ENCODE assay signal across 13 cellular contexts in the genomic region with DNA sequence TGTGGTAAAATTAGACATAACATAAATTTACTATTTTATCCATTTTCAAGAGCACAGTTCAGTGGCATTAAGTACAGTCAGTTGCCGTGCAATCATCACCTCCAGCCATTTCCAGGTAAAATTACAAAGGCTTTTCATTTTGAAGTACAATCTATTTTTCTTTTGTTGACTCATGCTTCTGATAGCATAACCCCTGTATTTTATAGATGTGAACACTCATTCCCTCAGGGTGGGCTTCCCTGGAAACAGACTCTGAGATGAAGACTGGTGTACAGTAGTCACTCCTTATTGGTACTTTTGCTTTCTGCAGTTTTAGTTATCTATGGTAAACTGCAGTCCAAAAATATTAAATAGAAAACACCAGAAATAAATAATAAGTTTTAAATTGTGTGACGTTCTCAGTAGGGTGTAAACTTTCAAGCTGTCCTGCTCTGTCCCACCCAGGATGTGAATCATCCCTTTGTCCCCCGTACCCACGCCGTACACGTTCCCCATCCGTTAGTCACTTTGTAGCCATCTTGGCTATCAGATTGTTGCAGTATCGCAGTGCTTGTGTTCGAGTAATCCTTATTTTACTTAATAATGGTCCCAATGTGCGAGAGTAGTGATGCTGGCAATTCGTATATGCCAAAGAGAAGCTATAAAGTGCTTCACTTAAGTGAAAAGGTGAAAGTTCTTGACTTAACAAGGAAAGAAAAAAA. TPM values are rescaled to one million over a fixed set of nuclear protein-coding genes. Genes with fewer than 3 reads are reported as not detected.
A peak's percentile ranks its signal among the peaks of the same experiment; 100 is the strongest.
DNase-seq lines count a peak whose midpoint lies in the region; ATAC-seq, FAIRE-seq and TF ChIP-seq lines count a peak whose summit lies in the region.
"Had no signal": no experiment of that assay in that cellular context is flagged by ENCODE, and none has a peak within 500 bp of the region (broad histone marks: within the 10 kb centered on the region; RNA-seq: fewer than 3 reads in every experiment).

No MANE protein-coding gene starts in this region.

- ATAC-seq in K562 (peak; percentile 68; the same call in 2 of the 3 replicates), GM21390 (IDR thresholded peaks at IDR 0.05; ENCODE audit: unreplicated experiment) (no peak)

- H3K36me3 ChIP-seq in K562 (ENCODE audit: control insufficient read depth, insufficient read depth, low read length) (no peaks in the 10 kb centered on the region), uterus (no peaks in the 10 kb centered on the region)
- H3K36me3 ChIP-seq: BLaER1, sigmoid colon had no signal

- no peak overlapping the region for H3K9ac ChIP-seq in K562 (ENCODE audit: insufficient read depth in 1 of 2, low read depth in 2 of 2, low read length in 2 of 2)
- H3K9ac ChIP-seq: BLaER1 had no signal

- no peak for TF ChIP-seq RAD21 in K562 (CRISPR knock-in tag; conservative IDR thresholded peaks at IDR 0.05 in 1 of 2, IDR thresholded peaks at IDR 0.05 in 1 of 2)

- intact Hi-C loops in K562 (cut with micrococcal nuclease) (no loop called here), uterus (cut with DNase I; ENCODE audit: low total_unique reads) (no loop called here)

- no TSS peak for BruUV-seq in K562 (replicated peaks; lab: Mats Ljungman, UMichigan)

- H3K4me2 ChIP-seq in K562 (ENCODE audit: insufficient read depth, low read length): no peak overlapping the region
- H3K4me2 ChIP-seq: BLaER1 had no signal

- H3K4me1 ChIP-seq in K562 (replicated peaks in 1 of 2; ENCODE audit: control insufficient read depth in 2 of 2, insufficient read depth in 2 of 2, low read length in 2 of 2): peaks cover 4 to 15% of the 10 kb centered on the region in 2 experiments; a peak in 3 of 5 replicates
- no peaks in the 10 kb centered on the region for H3K4me1 ChIP-seq in uterus
- H3K4me1 ChIP-seq: BLaER1, sigmoid colon had no signal

- H3K9me1 ChIP-seq in K562 (ENCODE audit: control insufficient read depth, insufficient read depth, low read length): no peaks in the 10 kb centered on the region

- DNase-seq in EH (ENCODE audit: low read depth): peak; percentile 94
- peak; percentile 17 for DNase-seq in NCI-H2227 (lab: John Stamatoyannopoulos, UW; ENCODE audit: unreplicated experiment)
- DNase-seq in K562 (ENCODE audit: extremely low read depth in 1 of 4, low spot score in 3 of 4): peak in 1 of 4 experiments; percentile 55
- no peak for DNase-seq in uterus
- no peak for DNase-seq in NOMO-1 (lab: John Stamatoyannopoulos, UW; ENCODE audit: unreplicated experiment in 2 of 2)
- DNase-seq in ecto neural progenitor cell (ENCODE audit: low spot score): no peak
- DNase-seq: activated CD4-positive, alpha-beta T cell treated with anti-CD3 and anti-CD28 coated beads, Interleukin-2, amount 50 U/mL, for 48 hours; left ventricle myocardium superior; sigmoid colon had no signal

- H4K20me1 ChIP-seq in K562 (replicated peaks; ENCODE audit: control insufficient read depth, insufficient read depth, low read length): no peaks in the 10 kb centered on the region
- H4K20me1 ChIP-seq: BLaER1 had no signal

- 12% methylated on average over 11 of the region's 11 CpGs for WGBS in K562 (ENCODE audit: insufficient coverage, low coverage, missing lambda C conversion rate)

- no peaks in the 10 kb centered on the region for H3K27me3 ChIP-seq in K562 (ENCODE audit: control insufficient read depth in 2 of 2, insufficient read depth in 2 of 2, low read length in 2 of 2)
- H3K27me3 ChIP-seq in layer of hippocampus (ENCODE audit: control insufficient read depth, insufficient read depth, low read length): no peaks in the 10 kb centered on the region
- H3K27me3 ChIP-seq in uterus: no peaks in the 10 kb centered on the region
- H3K27me3 ChIP-seq: BLaER1, sigmoid colon had no signal

- FAIRE-seq in K562 (lab: Jason Lieb, UNC): no peak
- FAIRE-seq: endothelial cell of umbilical vein had no signal

- POLR2A ChIA-PET in K562 (lab: Yijun Ruan, JAX): no interaction called here

- no peaks in the 10 kb centered on the region for H3K79me2 ChIP-seq in K562 (ENCODE audit: control insufficient read depth, insufficient read depth, low read length)

- TF ChIP-seq EP300 in K562 (IDR thresholded peaks at IDR 0.05; ENCODE audit: low read length): no peak

- in situ Hi-C loops in K562 (cut with MboI): no loop called here

- H3K4me3 ChIP-seq in K562: no peak overlapping the region
- no peak overlapping the region for H3K4me3 ChIP-seq in uterus
- H3K4me3 ChIP-seq: BLaER1, sigmoid colon had no signal

- H3K9me3 ChIP-seq in K562 (replicated peaks; ENCODE audit: control insufficient read depth, insufficient read depth, low read depth, low read length) (no peaks in the 10 kb centered on the region), uterus (no peaks in the 10 kb centered on the region)
- H3K9me3 ChIP-seq: sigmoid colon had no signal

- TF ChIP-seq CTCF in K562 (IDR thresholded peaks at IDR 0.05 in 2 of 3, conservative IDR thresholded peaks at IDR 0.05 in 1 of 3; ENCODE audit: insufficient read depth in 2 of 3, low read depth in 1 of 3, low read length in 3 of 3): no peak
- TF ChIP-seq CTCF in uterus (IDR thresholded peaks at IDR 0.05): no peak

- TF ChIP-seq POLR2A in K562 (conservative IDR thresholded peaks at IDR 0.05) (no peak), uterus (IDR thresholded peaks at IDR 0.05) (no peak)

- H3K27ac ChIP-seq in K562 (ENCODE audit: extremely low read depth, low read depth, low read length): no peak overlapping the region
- peak overlapping the region; percentile 10 for H3K27ac ChIP-seq in layer of hippocampus (ENCODE audit: low read depth, low read length)
- no peak overlapping the region for H3K27ac ChIP-seq in uterus
- H3K27ac ChIP-seq: BLaER1, sigmoid colon had no signal

- CTCF ChIA-PET in K562 (lab: Yijun Ruan, JAX; ENCODE audit: low intra/inter-chr PET ratio): no interaction called here

- H2AFZ ChIP-seq in K562 (ENCODE audit: low read depth, low read length): peak overlapping the region; percentile 29; the same call in 1 of the 2 replicates

TF ChIP-seq in K562, 482 proteins besides CTCF, POLR2A, EP300 and RAD21 (continues in another document):
- TF ChIP-seq JUN (IDR thresholded peaks at IDR 0.05; ENCODE audit: borderline replicate concordance, low read depth, low read length) (peak; percentile 31; the same call in 1 of the 2 replicates), JUN (CRISPR knock-in tag; IDR thresholded peaks at IDR 0.05; ENCODE audit: borderline replicate concordance) (no peak), FOSL1 (tag; conservative IDR thresholded peaks at IDR 0.05) (peak; percentile 74), MAFG (tag; conservative IDR thresholded peaks at IDR 0.05) (no peak), CREBBP (IDR thresholded peaks at IDR 0.05; ENCODE audit: low read depth, low read length) (no peak), NCOR1 (IDR thresholded peaks at IDR 0.05) (no peak), SMARCE1 (IDR thresholded peaks at IDR 0.05) (0 out of 2 replicates have a peak, but pooled peaks have one; percentile 15), SMARCC2 (IDR thresholded peaks at IDR 0.05; ENCODE audit: low read depth) (peak; percentile 66; the same call in 1 of the 2 replicates), SMARCA4 (IDR thresholded peaks at IDR 0.05) (peak; percentile 53; the same call in 1 of the 2 replicates), ARID1B (IDR thresholded peaks at IDR 0.05) (peak; percentile 53), EGR1 (conservative IDR thresholded peaks at IDR 0.05) (peak; percentile 62), NFE2 (IDR thresholded peaks at IDR 0.05; ENCODE audit: low read depth) (peak; percentile 3; the same call in 1 of the 2 replicates), JUND (IDR thresholded peaks at IDR 0.05; ENCODE audit: borderline replicate concordance, low read depth, low read length) (peak; percentile 62), JUND (tag; IDR thresholded peaks at IDR 0.05; ENCODE audit: borderline replicate concordance, low read depth, low read length) (no peak; the same call in 2 of the 3 replicates), CBFA2T3 (IDR thresholded peaks at IDR 0.05) (peak; percentile 17; the same call in 1 of the 2 replicates), YY1 (IDR thresholded peaks at IDR 0.05; ENCODE audit: borderline replicate concordance in 1 of 3, control insufficient read depth in 1 of 3, extremely low read depth in 1 of 3, insufficient read depth in 3 of 3, insufficient read length in 1 of 3, insufficient replicate concordance in 2 of 3, low read depth in 1 of 3, low read length in 2 of 3) (peak in 1 of 3 experiments; percentile 35), NUFIP1 (IDR thresholded peaks at IDR 0.05; ENCODE audit: partially characterized antibody) (no peak)
- TF ChIP-seq, protein P1, sequence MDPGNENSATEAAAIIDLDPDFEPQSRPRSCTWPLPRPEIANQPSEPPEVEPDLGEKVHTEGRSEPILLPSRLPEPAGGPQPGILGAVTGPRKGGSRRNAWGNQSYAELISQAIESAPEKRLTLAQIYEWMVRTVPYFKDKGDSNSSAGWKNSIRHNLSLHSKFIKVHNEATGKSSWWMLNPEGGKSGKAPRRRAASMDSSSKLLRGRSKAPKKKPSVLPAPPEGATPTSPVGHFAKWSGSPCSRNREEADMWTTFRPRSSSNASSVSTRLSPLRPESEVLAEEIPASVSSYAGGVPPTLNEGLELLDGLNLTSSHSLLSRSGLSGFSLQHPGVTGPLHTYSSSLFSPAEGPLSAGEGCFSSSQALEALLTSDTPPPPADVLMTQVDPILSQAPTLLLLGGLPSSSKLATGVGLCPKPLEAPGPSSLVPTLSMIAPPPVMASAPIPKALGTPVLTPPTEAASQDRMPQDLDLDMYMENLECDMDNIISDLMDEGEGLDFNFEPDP (CRISPR knock-in tag; IDR thresholded peaks at IDR 0.05): no peak

RNA-seq across cellular contexts. Expression of a gene that starts 41.1 kb away (rescaled TPM):
- 18.4 and 32.2 TPM in 2 replicates for total RNA-seq in K562 (2011; cell fraction: chromatin; rRNA removed; ENCODE audit: low replicate concordance)
- 6.8 and 10.3 TPM in 2 replicates for total RNA-seq in K562 (2011; cell fraction: nucleolus; rRNA removed)
- 14.0 and 16.0 TPM in 2 replicates for total RNA-seq in K562 (2011; cell fraction: nucleoplasm; rRNA removed)
- total RNA-seq in K562 (2014; rRNA removed): 17.6 and 20.6 TPM in 2 replicates
- total RNA-seq in K562 (2014; rRNA removed; fragmentation: Illumina TruSeq; extraction: Trizol): 20.2 and 22.8 TPM in 2 replicates
- total RNA-seq in K562 (2015; rRNA removed; fragmentation: Illumina TruSeq; extraction: Trizol): 20.7 and 21.7 TPM in 2 replicates
- total RNA-seq in K562 (2021): 16.3 and 17.2 TPM in 2 replicates
- 18.3 and 23.0 TPM in 2 replicates for polyA plus RNA-seq in K562 (2011; rRNA removed)
- polyA plus RNA-seq in K562 (2011; cell fraction: cytosol; rRNA removed): 5.1 and 7.5 TPM in 2 replicates
- polyA plus RNA-seq in K562 (2011; cell fraction: nucleus; rRNA removed): 30.1 and 30.9 TPM in 2 replicates
- 11.6 and 12.8 TPM in 2 replicates for polyA plus RNA-seq in K562 (2012)
- polyA plus RNA-seq in K562 (2014; fragmentation: Illumina TruSeq; extraction: Trizol): 14.3 and 15.5 TPM in 2 replicates
- 1 to 10 TPM; 3.1 to 4.0 TPM for polyA plus RNA-seq in K562 (2014; fragmentation: Nextera tagmentation; extraction: Ambion mirVana)
- 10.5 and 11.9 TPM in 2 replicates for polyA plus RNA-seq in K562 (2014; rRNA removed)
- polyA minus RNA-seq in K562 (2011; rRNA and poly(A)+ RNA removed): 33.5 and 34.3 TPM in 2 replicates
- 10.5 and 13.2 TPM in 2 replicates for polyA minus RNA-seq in K562 (2011; cell fraction: cytosol; rRNA and poly(A)+ RNA removed)
- polyA minus RNA-seq in K562 (2011; cell fraction: nucleus; rRNA and poly(A)+ RNA removed): 18.2 and 28.2 TPM in 2 replicates
- 100 to 1,000 TPM in 1 of 4 donors, 10 to 100 TPM in 3; 59.2 to 132 (median 78.2) TPM for total RNA-seq in uterus

Comparison
In these comparisons a context has a peak if more than half of its experiments do, and no peak if none do; other contexts are left out.
1. DNase-seq: peak in EH (single experiment) and NCI-H2227 (single experiment); none in uterus (0 of 2), NOMO-1 (0 of 2) and ecto neural progenitor cell (single experiment).